In genomic region chr14:101991336-101991735, GRCh38 we compare ENCODE assay signal across 32 cellular contexts. TPM values are rescaled to one million over a fixed set of nuclear protein-coding genes. Genes with fewer than 3 reads are reported as not detected.
DNase-seq lines count a peak whose midpoint lies in the region; ATAC-seq, FAIRE-seq and TF ChIP-seq lines count a peak whose summit lies in the region.
"Had no signal": no experiment of that assay in that cellular context is flagged by ENCODE, and none has a peak within 500 bp of the region (broad histone marks: within the 10 kb centered on the region; RNA-seq: fewer than 3 reads in every experiment).

No MANE protein-coding gene starts in this region.

- H3K4me3 Mint-ChIP-seq in activated T-cell treated with anti-CD3 and anti-CD28 coated beads, Interleukin-2, amount 50 U/mL, for 72 hours = no peak overlapping the region
- no peak overlapping the region for H3K4me3 Mint-ChIP-seq in activated T-cell treated with anti-CD3 and anti-CD28 coated beads, Interleukin-2, amount 50 U/mL, for 4 hours
- H3K4me3 Mint-ChIP-seq: activated B cell treated with CpG ODN at 0.5 μM for 24 hours; activated naive CD4-positive, alpha-beta T cell treated with anti-CD3 and anti-CD28 coated beads, Interleukin-2, amount 50 U/mL, for 24 hours; naive thymus-derived CD8-positive, alpha-beta T cell had no signal

- H3K4me1 ChIP-seq in endothelial cell of umbilical vein (ENCODE audit: control insufficient read depth, extremely low read depth, insufficient read depth, low read length) = no peaks in the 10 kb centered on the region
- H3K4me1 ChIP-seq in heart right ventricle = peaks cover 0 to 7% (median 0%) of the 10 kb centered on the region in 9 donors
- H3K4me1 ChIP-seq in uterus = no peaks in the 10 kb centered on the region
- H3K4me1 ChIP-seq: ascending aorta, Caco-2 had no signal

- no peak overlapping the region for H3K4me2 ChIP-seq in endothelial cell of umbilical vein (ENCODE audit: insufficient read depth, low read length)

- H3K36me3 ChIP-seq in endothelial cell of umbilical vein (ENCODE audit: control insufficient read depth in 2 of 2, extremely low read depth in 1 of 2, insufficient read depth in 2 of 2, low read length in 2 of 2) (peaks cover 59 to 60% of the 10 kb centered on the region in 2 experiments), heart right ventricle (peaks cover 8 to 100% (median 88%) of the 10 kb centered on the region in 9 donors), uterus (no peaks in the 10 kb centered on the region)

- intact Hi-C loops in endothelial cell of umbilical vein (cut with micrococcal nuclease) (no loop called here), heart right ventricle (cut with DNase I) (loop anchor here in 3 of 10 donors (5.0 kb wide), 2 partner anchors 36 to 51 kb away; no protein-coding TSS in a partner anchor), uterus (cut with DNase I; ENCODE audit: low total_unique reads) (no loop called here)

- H3K4me3 ChIP-seq in endothelial cell of umbilical vein (replicated peaks in 1 of 3; ENCODE audit: insufficient read depth in 1 of 3, low read depth in 1 of 3, low read length in 3 of 3) = no peak overlapping the region
- no peak overlapping the region for H3K4me3 ChIP-seq in heart right ventricle
- no peak overlapping the region for H3K4me3 ChIP-seq in uterus
- H3K4me3 ChIP-seq: ascending aorta, gastroesophageal sphincter, skin epidermis had no signal

- H3K27me3 Mint-ChIP-seq in activated T-cell treated with anti-CD3 and anti-CD28 coated beads, Interleukin-2, amount 50 U/mL, for 72 hours (ENCODE audit: low read depth) = no peaks in the 10 kb centered on the region
- no peaks in the 10 kb centered on the region for H3K27me3 Mint-ChIP-seq in activated T-cell treated with anti-CD3 and anti-CD28 coated beads, Interleukin-2, amount 50 U/mL, for 4 hours (ENCODE audit: low read depth)
- H3K27me3 Mint-ChIP-seq: activated B cell treated with CpG ODN at 0.5 μM for 24 hours; activated naive CD4-positive, alpha-beta T cell treated with anti-CD3 and anti-CD28 coated beads, Interleukin-2, amount 50 U/mL, for 24 hours; naive thymus-derived CD8-positive, alpha-beta T cell had no signal

- DNase-seq in activated T-cell treated with anti-CD3 and anti-CD28 coated beads, Interleukin-2, amount 50 U/mL, for 72 hours = no peak
- DNase-seq in activated T-cell treated with anti-CD3 and anti-CD28 coated beads, Interleukin-2, amount 50 U/mL, for 4 hours = no peak
- DNase-seq in endothelial cell of umbilical vein (ENCODE audit: low read depth, low spot score) (no peak), heart right ventricle (no peak), uterus (no peak)
- DNase-seq: activated B cell treated with CpG ODN at 0.5 μM for 24 hours; activated CD4-positive, alpha-beta T cell treated with anti-CD3 and anti-CD28 coated beads, Interleukin-2, amount 50 U/mL, for 48 hours; activated T-cell treated with anti-CD3 and anti-CD28 coated beads, Interleukin-2, amount 50 U/mL, for 48 hours; BE2C; Caco-2; DMS79; GF-D8; IMR-90; islet precursor cell; midbrain; naive thymus-derived CD8-positive, alpha-beta T cell; NCI-H1092 treated with DMSO at 0.1 percent for 48 hours; NCI-H1930; NCI-H2227 treated with DMSO at 0.1 percent for 48 hours; NCI-H774; stimulated activated CD4-positive, alpha-beta T cell treated with anti-CD3 and anti-CD28 coated beads, Interleukin-1b, Interleukin-23, amount 100 ng/mL, for 48 hours; T-helper 9 cell had no signal

- no peak for TF ChIP-seq POLR2A in endothelial cell of umbilical vein (IDR thresholded peaks at IDR 0.05; ENCODE audit: low read depth, low read length)
- no peak for TF ChIP-seq POLR2A in uterus (IDR thresholded peaks at IDR 0.05)

- dilution Hi-C loops in endothelial cell of umbilical vein (cut with MboI; ENCODE audit: extremely low pct_ligation_motif_present, low sequenced_read_pairs) = no loop called here

- H3K27ac Mint-ChIP-seq in activated T-cell treated with anti-CD3 and anti-CD28 coated beads, Interleukin-2, amount 50 U/mL, for 72 hours = no peak overlapping the region
- H3K27ac Mint-ChIP-seq: activated B cell treated with CpG ODN at 0.5 μM for 24 hours; activated naive CD4-positive, alpha-beta T cell treated with anti-CD3 and anti-CD28 coated beads, Interleukin-2, amount 50 U/mL, for 24 hours had no signal

- TF ChIP-seq CTCF in endothelial cell of umbilical vein (IDR thresholded peaks at IDR 0.05; ENCODE audit: extremely low read depth in 1 of 2, insufficient read depth in 1 of 2, low read depth in 1 of 2, low read length in 2 of 2) = no peak
- TF ChIP-seq CTCF in heart right ventricle (IDR thresholded peaks at IDR 0.05) = no peak
- no peak for TF ChIP-seq CTCF in uterus (IDR thresholded peaks at IDR 0.05)

- H3K9me3 ChIP-seq in endothelial cell of umbilical vein (replicated peaks; ENCODE audit: control insufficient read depth, insufficient read depth, low read length) = no peaks in the 10 kb centered on the region
- H3K9me3 ChIP-seq in heart right ventricle = no peaks in the 10 kb centered on the region
- H3K9me3 ChIP-seq in uterus = no peaks in the 10 kb centered on the region
- H3K9me3 ChIP-seq: ascending aorta, BE2C, Caco-2, gastroesophageal sphincter had no signal

- no TSS peak for BruUV-seq in endothelial cell of umbilical vein (replicated peaks; lab: Mats Ljungman, UMichigan)

- CTCF ChIA-PET in endothelial cell of umbilical vein (lab: Charles Lee) = no interaction called here

- H3K27ac ChIP-seq in endothelial cell of umbilical vein (ENCODE audit: insufficient read depth, low read depth, low read length) (no peak overlapping the region), heart right ventricle (no peak overlapping the region), uterus (no peak overlapping the region)
- H3K27ac ChIP-seq: ascending aorta, gastroesophageal sphincter, skin epidermis had no signal

- ATAC-seq in activated T-cell treated with anti-CD3 and anti-CD28 coated beads, Interleukin-2, amount 50 U/mL, for 72 hours (replicated peaks in 1 of 2) = peak; percentile 24 to 36
- ATAC-seq in activated T-cell treated with anti-CD3 and anti-CD28 coated beads, Interleukin-2, amount 50 U/mL, for 4 hours = no peak
- ATAC-seq in GM18867 (IDR thresholded peaks at IDR 0.05; ENCODE audit: unreplicated experiment) = peak; percentile 43
- peak; percentile 46 for ATAC-seq in HG03354 (IDR thresholded peaks at IDR 0.05; ENCODE audit: poor library complexity, severe bottlenecking, unreplicated experiment)
- no peak for ATAC-seq in heart right ventricle
- ATAC-seq in GM19467 (IDR thresholded peaks at IDR 0.05; ENCODE audit: unreplicated experiment) = no peak
- ATAC-seq: gastroesophageal sphincter; naive thymus-derived CD8-positive, alpha-beta T cell had no signal

- no peaks in the 10 kb centered on the region for H4K20me1 ChIP-seq in endothelial cell of umbilical vein (replicated peaks; ENCODE audit: control insufficient read depth, extremely low read depth, insufficient read depth, low read length)

- H3K79me2 ChIP-seq in endothelial cell of umbilical vein (ENCODE audit: control insufficient read depth, insufficient read depth, low read length) = peaks cover 7% of the 10 kb centered on the region

- H3K27me3 ChIP-seq in endothelial cell of umbilical vein (ENCODE audit: control insufficient read depth in 2 of 2, insufficient read depth in 2 of 2, low read length in 2 of 2) (no peaks in the 10 kb centered on the region), heart right ventricle (no peaks in the 10 kb centered on the region), uterus (no peaks in the 10 kb centered on the region)
- H3K27me3 ChIP-seq: ascending aorta, BE2C, gastroesophageal sphincter had no signal

- H3K9ac ChIP-seq in endothelial cell of umbilical vein (replicated peaks; ENCODE audit: extremely low read depth, insufficient read depth, low read length) = no peak overlapping the region

- H3K36me3 Mint-ChIP-seq in activated T-cell treated with anti-CD3 and anti-CD28 coated beads, Interleukin-2, amount 50 U/mL, for 72 hours (ENCODE audit: insufficient read depth in 2 of 2) = peaks cover 21 to 37% of the 10 kb centered on the region in 2 donors
- peaks cover 51% of the 10 kb centered on the region for H3K36me3 Mint-ChIP-seq in activated T-cell treated with anti-CD3 and anti-CD28 coated beads, Interleukin-2, amount 50 U/mL, for 4 hours (ENCODE audit: insufficient read depth)

- no peaks in the 10 kb centered on the region for H3K9me3 Mint-ChIP-seq in activated T-cell treated with anti-CD3 and anti-CD28 coated beads, Interleukin-2, amount 50 U/mL, for 72 hours
- no peaks in the 10 kb centered on the region for H3K9me3 Mint-ChIP-seq in activated T-cell treated with anti-CD3 and anti-CD28 coated beads, Interleukin-2, amount 50 U/mL, for 4 hours
- H3K9me3 Mint-ChIP-seq: activated B cell treated with CpG ODN at 0.5 μM for 24 hours; activated naive CD4-positive, alpha-beta T cell treated with anti-CD3 and anti-CD28 coated beads, Interleukin-2, amount 50 U/mL, for 24 hours; naive thymus-derived CD8-positive, alpha-beta T cell had no signal

- POLR2A ChIA-PET in endothelial cell of umbilical vein (lab: Charles Lee) = interaction anchor here (0.7 kb wide), 1 partner anchor 20 kb away, joined by 3 read pairs; no protein-coding TSS in a partner anchor

- peaks cover 13% of the 10 kb centered on the region for H3K4me1 Mint-ChIP-seq in activated T-cell treated with anti-CD3 and anti-CD28 coated beads, Interleukin-2, amount 50 U/mL, for 72 hours (ENCODE audit: low read depth)
- H3K4me1 Mint-ChIP-seq in activated T-cell treated with anti-CD3 and anti-CD28 coated beads, Interleukin-2, amount 50 U/mL, for 4 hours (ENCODE audit: low read depth) = peaks cover 6% of the 10 kb centered on the region
- H3K4me1 Mint-ChIP-seq: activated naive CD4-positive, alpha-beta T cell treated with anti-CD3 and anti-CD28 coated beads, Interleukin-2, amount 50 U/mL, for 24 hours had no signal

- FAIRE-seq in endothelial cell of umbilical vein (lab: Jason Lieb, UNC) = peak; percentile 8
- FAIRE-seq: endometrium, GM12891, urothelium cell line had no signal

- H2AFZ ChIP-seq in endothelial cell of umbilical vein (ENCODE audit: low read depth, low read length) = no peak overlapping the region

- no peaks in the 10 kb centered on the region for H3K9me1 ChIP-seq in endothelial cell of umbilical vein (replicated peaks; ENCODE audit: control insufficient read depth, extremely low read depth, insufficient read depth, low read length)

- WGBS in heart right ventricle, 2 donors = 86 to 88% methylated on average over 7 of the region's 7 CpGs

RNA-seq across cellular contexts. Expression of gene DYNC1H1, which starts 27.0 kb away (rescaled TPM):
- total RNA-seq in activated T-cell treated with anti-CD3 and anti-CD28 coated beads, Interleukin-2, amount 50 U/mL, for 72 hours = 100 to 1,000 TPM; 300 to 335 TPM
- total RNA-seq in activated T-cell treated with anti-CD3 and anti-CD28 coated beads, Interleukin-2, amount 50 U/mL, for 4 hours = 100 to 1,000 TPM; 198 to 211 (median 204) TPM
- total RNA-seq in endothelial cell of umbilical vein (596 and 648 TPM in 2 replicates), heart right ventricle (100 to 1,000 TPM; 413 to 777 (median 634) TPM), uterus (100 to 1,000 TPM; 251 to 634 (median 479) TPM)
- polyA plus RNA-seq in endothelial cell of umbilical vein (235 and 254 TPM in 2 replicates), heart right ventricle (100 to 1,000 TPM; 173 to 331 TPM)
- 268 and 289 TPM in 2 replicates for polyA plus RNA-seq in endothelial cell of umbilical vein (2011; cell fraction: cytosol; rRNA removed)
- polyA plus RNA-seq in endothelial cell of umbilical vein (2011; cell fraction: nucleus; rRNA removed) = 442 and 586 TPM in 2 replicates
- 436 and 546 TPM in 2 replicates for polyA plus RNA-seq in endothelial cell of umbilical vein (2012)
- polyA minus RNA-seq in endothelial cell of umbilical vein = 733 and 844 TPM in 2 replicates
- polyA minus RNA-seq in endothelial cell of umbilical vein (2011; cell fraction: cytosol; rRNA and poly(A)+ RNA removed) = 261 TPM
- polyA minus RNA-seq in endothelial cell of umbilical vein (2011; cell fraction: nucleus; rRNA and poly(A)+ RNA removed) = 697 and 703 TPM in 2 replicates

Comparison
In these comparisons a context has a peak if more than half of its experiments do, and no peak if none do; other contexts are left out.
1. ATAC-seq: peak in activated T-cell treated with anti-CD3 and anti-CD28 coated beads, Interleukin-2, amount 50 U/mL, for 72 hours (2 of 2), GM18867 (single experiment) and HG03354 (single experiment); none in activated T-cell treated with anti-CD3 and anti-CD28 coated beads, Interleukin-2, amount 50 U/mL, for 4 hours (0 of 2), heart right ventricle (0 of 8) and GM19467 (single experiment).